ENCODE assay signal across 20 cellular contexts in the genomic region with DNA sequence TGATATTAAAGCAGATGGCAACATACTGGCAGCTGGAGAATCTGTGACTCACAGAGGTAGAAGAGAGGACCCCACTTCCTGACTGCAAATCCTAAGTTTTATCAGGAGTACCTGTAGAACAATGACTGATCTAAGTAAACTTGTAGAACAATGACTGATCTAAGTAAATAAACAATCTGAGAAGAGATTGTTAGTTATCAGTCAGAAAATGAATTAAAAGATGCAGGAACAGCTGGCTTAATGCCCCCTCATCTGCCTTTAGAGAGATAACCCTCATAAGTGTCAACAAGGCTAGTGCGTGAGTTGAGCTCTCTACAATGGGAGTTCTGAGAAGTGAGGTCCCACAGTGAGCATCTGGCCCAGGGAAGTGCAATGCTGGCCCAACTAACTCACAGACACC. TPM values are rescaled to one million over a fixed set of nuclear protein-coding genes. Genes with fewer than 3 reads are reported as not detected.
A peak's percentile ranks its signal among the peaks of the same experiment; 100 is the strongest.
DNase-seq lines count a peak whose midpoint lies in the region; ATAC-seq, FAIRE-seq and TF ChIP-seq lines count a peak whose summit lies in the region.
"Had no signal": no experiment of that assay in that cellular context is flagged by ENCODE, and none has a peak within 500 bp of the region (broad histone marks: within the 10 kb centered on the region; RNA-seq: fewer than 3 reads in every experiment).

No MANE protein-coding gene starts in this region.

- no peak for ATAC-seq in mucosa of descending colon
- no peak for ATAC-seq in left colon

- H3K79me2 ChIP-seq in endothelial cell of umbilical vein (ENCODE audit: control insufficient read depth, insufficient read depth, low read length): no peaks in the 10 kb centered on the region

- dilution Hi-C loops in endothelial cell of umbilical vein (cut with MboI; ENCODE audit: extremely low pct_ligation_motif_present, low sequenced_read_pairs): loop anchor here (25.0 kb wide), 1 partner anchor 108 kb away; no protein-coding TSS in a partner anchor

- H3K27me3 ChIP-seq in endothelial cell of umbilical vein (ENCODE audit: control insufficient read depth in 2 of 2, insufficient read depth in 2 of 2, low read length in 2 of 2): no peaks in the 10 kb centered on the region
- no peaks in the 10 kb centered on the region for H3K27me3 ChIP-seq in mesenchymal stem cell (ENCODE audit: control insufficient read depth in 1 of 2, insufficient read depth in 1 of 2, low read length in 2 of 2)
- H3K27me3 ChIP-seq: BLaER1 had no signal

- DNase-seq in NCI-H146 (lab: John Stamatoyannopoulos, UW) (peak; percentile 12), NCI-H146 treated with DMSO at 0.1 percent for 48 hours (lab: John Stamatoyannopoulos, UW; ENCODE audit: unreplicated experiment) (no peak), M059J (ENCODE audit: low read depth) (peak; percentile 6), endothelial cell of umbilical vein (ENCODE audit: low read depth, low spot score) (peak; percentile 63), mesenchymal stem cell (no peak), mucosa of descending colon (no peak), lower leg skin (ENCODE audit: low spot score in 2 of 2) (no peak), left colon (no peak)
- DNase-seq: 8988T; CD8-positive, alpha-beta memory T cell; MM.1S; NCI-H1105; NCI-H2029; NCI-H524 treated with DMSO at 0.1 percent for 48 hours; NK-92 treated with Interleukin-12 subunit alpha and Interleukin-12 subunit beta, amount 100 ng/mL, for 24 hours; OCI-M1 had no signal

- H2BK120ac ChIP-seq in mesenchymal stem cell (ENCODE audit: low read depth, low read length): no peak overlapping the region

- no peaks in the 10 kb centered on the region for H3K9me1 ChIP-seq in endothelial cell of umbilical vein (replicated peaks; ENCODE audit: control insufficient read depth, extremely low read depth, insufficient read depth, low read length)

- H3K9ac ChIP-seq in endothelial cell of umbilical vein (replicated peaks; ENCODE audit: extremely low read depth, insufficient read depth, low read length) (no peak overlapping the region), mesenchymal stem cell (ENCODE audit: low read length) (peak overlapping the region; percentile 21)
- H3K9ac ChIP-seq: BLaER1, KMS-11 had no signal

- no peak overlapping the region for H2BK5ac ChIP-seq in mesenchymal stem cell (ENCODE audit: low read depth, low read length, poor library complexity, severe bottlenecking)

- H3K4ac ChIP-seq in mesenchymal stem cell (ENCODE audit: low read depth in 1 of 2, low read length in 2 of 2): no peak overlapping the region

- H3K36me3 ChIP-seq in endothelial cell of umbilical vein (ENCODE audit: control insufficient read depth in 2 of 2, extremely low read depth in 1 of 2, insufficient read depth in 2 of 2, low read length in 2 of 2): no peaks in the 10 kb centered on the region
- H3K36me3 ChIP-seq in mesenchymal stem cell (ENCODE audit: control insufficient read depth in 1 of 2, insufficient read depth in 2 of 2, low read depth in 1 of 2, low read length in 2 of 2): peaks cover 0 to 6% of the 10 kb centered on the region in 2 experiments
- H3K36me3 ChIP-seq in mucosa of descending colon (ENCODE audit: low read depth): no peaks in the 10 kb centered on the region

- TF ChIP-seq CTCF in endothelial cell of umbilical vein (IDR thresholded peaks at IDR 0.05; ENCODE audit: extremely low read depth in 1 of 2, insufficient read depth in 1 of 2, low read depth in 1 of 2, low read length in 2 of 2) (no peak), mucosa of descending colon (IDR thresholded peaks at IDR 0.05) (no peak), lower leg skin (IDR thresholded peaks at IDR 0.05) (no peak)

- peaks cover 10% of the 10 kb centered on the region for H3K79me1 ChIP-seq in mesenchymal stem cell (replicated peaks; ENCODE audit: low read length, poor library complexity, severe bottlenecking)

- BruUV-seq in endothelial cell of umbilical vein (replicated peaks; lab: Mats Ljungman, UMichigan): no TSS peak

- no peaks in the 10 kb centered on the region for H4K20me1 ChIP-seq in endothelial cell of umbilical vein (replicated peaks; ENCODE audit: control insufficient read depth, extremely low read depth, insufficient read depth, low read length)

- peaks cover 13% of the 10 kb centered on the region for H3K4me1 ChIP-seq in endothelial cell of umbilical vein (ENCODE audit: control insufficient read depth, extremely low read depth, insufficient read depth, low read length)
- no peaks in the 10 kb centered on the region for H3K4me1 ChIP-seq in mesenchymal stem cell (ENCODE audit: control insufficient read depth, insufficient read depth, low read depth, low read length)
- no peaks in the 10 kb centered on the region for H3K4me1 ChIP-seq in mucosa of descending colon (ENCODE audit: low read depth)
- H3K4me1 ChIP-seq: BLaER1 had no signal

- no peak overlapping the region for H4K91ac ChIP-seq in mesenchymal stem cell (ENCODE audit: low read length)

- FAIRE-seq in endothelial cell of umbilical vein (lab: Jason Lieb, UNC): peak; percentile 76

- H2BK12ac ChIP-seq in mesenchymal stem cell (ENCODE audit: low read length in 2 of 2): no peak overlapping the region

- no peak overlapping the region for H2BK15ac ChIP-seq in mesenchymal stem cell (ENCODE audit: low read depth, poor library complexity, severe bottlenecking)

- no peak overlapping the region for H4K8ac ChIP-seq in mesenchymal stem cell (ENCODE audit: low read length)

- peak overlapping the region; percentile 20 for H3K27ac ChIP-seq in endothelial cell of umbilical vein (ENCODE audit: insufficient read depth, low read depth, low read length)
- H3K27ac ChIP-seq in mesenchymal stem cell (ENCODE audit: low read length, poor library complexity, severe bottlenecking): no peak overlapping the region
- H3K27ac ChIP-seq: BLaER1, HL-60, KMS-11 had no signal

- CTCF ChIA-PET in endothelial cell of umbilical vein (lab: Charles Lee): interaction anchor here (0.7 to 2.8 kb wide), 7 partner anchors 8 to 108 kb away, joined by 3 to 39 read pairs (median 4); partner anchors contain the start of genes ACAD11 and UBA5

- H3K14ac ChIP-seq in mesenchymal stem cell (ENCODE audit: low read length in 2 of 2): no peak overlapping the region

- no peak overlapping the region for H3K18ac ChIP-seq in mesenchymal stem cell (ENCODE audit: low read depth in 1 of 2, low read length in 2 of 2)

- 87% methylated on average over 1 of the region's 1 CpG for WGBS in mesenchymal stem cell
- WGBS in lower leg skin, 2 donors: 95 to 100% methylated on average over 1 of the region's 1 CpG

- no peak overlapping the region for H2AK5ac ChIP-seq in mesenchymal stem cell (ENCODE audit: low read length, severe bottlenecking)

- H3K4me2 ChIP-seq in endothelial cell of umbilical vein (ENCODE audit: insufficient read depth, low read length): peak overlapping the region; percentile 45
- no peak overlapping the region for H3K4me2 ChIP-seq in mesenchymal stem cell (ENCODE audit: low read length, poor library complexity, severe bottlenecking)
- H3K4me2 ChIP-seq: BLaER1, KMS-11 had no signal

- POLR2A ChIA-PET in endothelial cell of umbilical vein (lab: Charles Lee): interaction anchor here (0.5 to 0.9 kb wide), 2 partner anchors 14 to 112 kb away, joined by 3 read pairs; partner anchors contain the start of gene ACAD11

- no peak overlapping the region for H3K23ac ChIP-seq in mesenchymal stem cell (ENCODE audit: low read length in 2 of 2)

- H3K9me3 ChIP-seq in endothelial cell of umbilical vein (replicated peaks; ENCODE audit: control insufficient read depth, insufficient read depth, low read length) (no peaks in the 10 kb centered on the region), mesenchymal stem cell (ENCODE audit: control insufficient read depth, low read length) (no peaks in the 10 kb centered on the region), mucosa of descending colon (no peaks in the 10 kb centered on the region)
- H3K9me3 ChIP-seq: BLaER1 had no signal

- no peak for TF ChIP-seq POLR2A in endothelial cell of umbilical vein (IDR thresholded peaks at IDR 0.05; ENCODE audit: low read depth, low read length)
- no peak for TF ChIP-seq POLR2A in lower leg skin (IDR thresholded peaks at IDR 0.05)

- no peak overlapping the region for H3K4me3 ChIP-seq in endothelial cell of umbilical vein (replicated peaks in 1 of 3; ENCODE audit: insufficient read depth in 1 of 3, low read depth in 1 of 3, low read length in 3 of 3)
- no peak overlapping the region for H3K4me3 ChIP-seq in mesenchymal stem cell (ENCODE audit: insufficient read depth in 1 of 2, low read depth in 1 of 2, low read length in 2 of 2)
- H3K4me3 ChIP-seq in mucosa of descending colon: no peak overlapping the region
- H3K4me3 ChIP-seq in lower leg skin (ENCODE audit: low read depth, poor library complexity, severe bottlenecking): no peak overlapping the region
- H3K4me3 ChIP-seq: BLaER1 had no signal

- H2AFZ ChIP-seq in endothelial cell of umbilical vein (ENCODE audit: low read depth, low read length): no peak overlapping the region
- H2AFZ ChIP-seq in mesenchymal stem cell (ENCODE audit: low read depth, low read length): no peak overlapping the region

- intact Hi-C loops in endothelial cell of umbilical vein (cut with micrococcal nuclease) (no loop called here), mucosa of descending colon (cut with DNase I, micrococcal nuclease) (no loop called here), lower leg skin (cut with DNase I; ENCODE audit: low total_unique reads) (no loop called here), left colon (cut with DNase I, micrococcal nuclease) (no loop called here)

RNA-seq across cellular contexts. Expression of gene ACAD11, which starts 14.6 kb away (rescaled TPM):
- total RNA-seq in M059J (2014; rRNA removed; shearing (Covaris generic)): 9.9 and 14.6 TPM in 2 replicates
- total RNA-seq in endothelial cell of umbilical vein (9.6 and 15.2 TPM in 2 replicates), mucosa of descending colon (10 to 100 TPM in 1 of 3 donors, 1 to 10 TPM in 2; 7.2 to 19.8 (median 7.4) TPM), lower leg skin (10 to 100 TPM in 3 of 4 donors, 1 to 10 TPM in 1; 9.1 to 20.1 (median 16.0) TPM), left colon (1 to 10 TPM; 5.2 to 9.2 TPM)
- polyA plus RNA-seq in endothelial cell of umbilical vein: 13.1 and 17.9 TPM in 2 replicates
- 4.6 and 9.2 TPM in 2 replicates for polyA plus RNA-seq in endothelial cell of umbilical vein (2011; cell fraction: cytosol; rRNA removed)
- polyA plus RNA-seq in endothelial cell of umbilical vein (2011; cell fraction: nucleus; rRNA removed): 151 and 154 TPM in 2 replicates
- polyA plus RNA-seq in endothelial cell of umbilical vein (2012): 15.5 and 16.8 TPM in 2 replicates
- polyA minus RNA-seq in endothelial cell of umbilical vein: 18.1 and 37.3 TPM in 2 replicates
- 8.4 TPM for polyA minus RNA-seq in endothelial cell of umbilical vein (2011; cell fraction: cytosol; rRNA and poly(A)+ RNA removed)
- polyA minus RNA-seq in endothelial cell of umbilical vein (2011; cell fraction: nucleus; rRNA and poly(A)+ RNA removed): 63.0 and 66.1 TPM in 2 replicates
- 14.3 TPM for polyA plus RNA-seq in mesenchymal stem cell (2013, experiment 1 of 2)
- 14.1 TPM for polyA plus RNA-seq in mesenchymal stem cell (2013, experiment 2 of 2)

RNA-seq across cellular contexts. Expression of gene UBA5, which starts 15.1 kb away (rescaled TPM):
- total RNA-seq in M059J (2014; rRNA removed; shearing (Covaris generic)): 32.2 and 52.2 TPM in 2 replicates
- total RNA-seq in endothelial cell of umbilical vein (38.1 and 40.9 TPM in 2 replicates), mucosa of descending colon (10 to 100 TPM; 29.4 to 30.3 (median 30.0) TPM), lower leg skin (10 to 100 TPM; 23.3 to 35.0 (median 29.0) TPM), left colon (10 to 100 TPM; 24.3 to 30.8 TPM)
- polyA plus RNA-seq in endothelial cell of umbilical vein: 12.6 and 19.7 TPM in 2 replicates
- 18.8 and 21.6 TPM in 2 replicates for polyA plus RNA-seq in endothelial cell of umbilical vein (2011; cell fraction: cytosol; rRNA removed)
- 40.7 and 53.7 TPM in 2 replicates for polyA plus RNA-seq in endothelial cell of umbilical vein (2011; cell fraction: nucleus; rRNA removed)
- polyA plus RNA-seq in endothelial cell of umbilical vein (2012): 23.2 and 37.4 TPM in 2 replicates
- polyA minus RNA-seq in endothelial cell of umbilical vein: 25.2 and 28.1 TPM in 2 replicates
- 60.1 TPM for polyA minus RNA-seq in endothelial cell of umbilical vein (2011; cell fraction: cytosol; rRNA and poly(A)+ RNA removed)
- polyA minus RNA-seq in endothelial cell of umbilical vein (2011; cell fraction: nucleus; rRNA and poly(A)+ RNA removed): 47.1 and 66.0 TPM in 2 replicates
- polyA plus RNA-seq in mesenchymal stem cell (2013, experiment 1 of 2): 22.0 TPM
- polyA plus RNA-seq in mesenchymal stem cell (2013, experiment 2 of 2): 22.1 TPM

RNA-seq across cellular contexts. Expression of gene ACKR4, which starts 48.0 kb away (rescaled TPM):
- 0.20 and 0.44 TPM in 2 replicates for total RNA-seq in M059J (2014; rRNA removed; shearing (Covaris generic))
- total RNA-seq in endothelial cell of umbilical vein (1.4 and 3.2 TPM in 2 replicates), mucosa of descending colon (1 to 10 TPM in 2 of 3 donors, under 1 TPM in 1; 0.90 to 3.3 (median 2.2) TPM), lower leg skin (1 to 10 TPM; 1.8 to 5.6 (median 4.9) TPM), left colon (1 to 10 TPM in 1 of 2 donors, under 1 TPM in 1; 0.67 to 2.8 TPM)
- polyA plus RNA-seq in endothelial cell of umbilical vein: 13.5 and 14.3 TPM in 2 replicates
- 8.0 and 11.9 TPM in 2 replicates for polyA plus RNA-seq in endothelial cell of umbilical vein (2011; cell fraction: cytosol; rRNA removed)
- 3.8 and 4.9 TPM in 2 replicates for polyA plus RNA-seq in endothelial cell of umbilical vein (2011; cell fraction: nucleus; rRNA removed)
- polyA plus RNA-seq in endothelial cell of umbilical vein (2012): 1.1 and 1.2 TPM in 2 replicates
- polyA minus RNA-seq in endothelial cell of umbilical vein: 11.7 and 14.2 TPM in 2 replicates
- not detected for polyA minus RNA-seq in endothelial cell of umbilical vein (2011; cell fraction: cytosol; rRNA and poly(A)+ RNA removed)
- 4.5 and 6.7 TPM in 2 replicates for polyA minus RNA-seq in endothelial cell of umbilical vein (2011; cell fraction: nucleus; rRNA and poly(A)+ RNA removed)
- polyA plus RNA-seq in mesenchymal stem cell (2013, experiment 1 of 2): 0.17 TPM
- 0.14 TPM for polyA plus RNA-seq in mesenchymal stem cell (2013, experiment 2 of 2)
- total RNA-seq: CD8-positive, alpha-beta memory T cell; H1 had no signal
- polyA plus RNA-seq: CD8-positive, alpha-beta memory T cell; H1 had no signal

Comparison
In these comparisons a context has a peak if more than half of its experiments do, and no peak if none do; other contexts are left out.
1. DNase-seq: peak in NCI-H146 (single experiment), M059J (single experiment) and endothelial cell of umbilical vein (single experiment); none in NCI-H146 treated with DMSO at 0.1 percent for 48 hours (single experiment), mesenchymal stem cell (single experiment), mucosa of descending colon (0 of 3), lower leg skin (0 of 2) and left colon (0 of 2).